Comparison of ENCODE assay signal across 8 cellular contexts in genomic region chr16:30378236-30379164, GRCh38. TPM values are rescaled to one million over a fixed set of nuclear protein-coding genes. Genes with fewer than 3 reads are reported as not detected.
DNase-seq lines count a peak whose midpoint lies in the region; ATAC-seq and TF ChIP-seq lines count a peak whose summit lies in the region.

No MANE protein-coding gene starts in this region.

- H3K9me3 Mint-ChIP-seq in CD8-positive, alpha-beta T cell = no peaks in the 10 kb centered on the region
- no peaks in the 10 kb centered on the region for H3K9me3 Mint-ChIP-seq in activated CD8-positive, alpha-beta T cell treated with anti-CD3 and anti-CD28 coated beads for 36 hours

- peaks cover 23% of the 10 kb centered on the region for H3K36me3 Mint-ChIP-seq in CD8-positive, alpha-beta T cell
- H3K36me3 Mint-ChIP-seq in activated CD8-positive, alpha-beta T cell treated with anti-CD3 and anti-CD28 coated beads for 36 hours (ENCODE audit: low read depth) = peaks cover 34% of the 10 kb centered on the region

- H3K27ac Mint-ChIP-seq in CD8-positive, alpha-beta T cell = peak overlapping the region; percentile 100
- peak overlapping the region; percentile 100 for H3K27ac Mint-ChIP-seq in activated CD8-positive, alpha-beta T cell treated with anti-CD3 and anti-CD28 coated beads for 36 hours

- TF ChIP-seq CTCF in CD8-positive, alpha-beta T cell (IDR thresholded peaks at IDR 0.05) = no peak
- no peak for TF ChIP-seq CTCF in activated CD8-positive, alpha-beta T cell treated with anti-CD3 and anti-CD28 coated beads for 36 hours (IDR thresholded peaks at IDR 0.05)

- peak overlapping the region; percentile 100 for H3K27ac ChIP-seq in CD8-positive, alpha-beta T cell (ENCODE audit: low read depth, low read length)

- peaks cover 57% of the 10 kb centered on the region for H3K4me1 ChIP-seq in CD8-positive, alpha-beta T cell (ENCODE audit: insufficient read depth, low read length)

- peaks cover 60% of the 10 kb centered on the region for H3K4me1 Mint-ChIP-seq in CD8-positive, alpha-beta T cell (ENCODE audit: low read depth)
- peaks cover 45% of the 10 kb centered on the region for H3K4me1 Mint-ChIP-seq in activated CD8-positive, alpha-beta T cell treated with anti-CD3 and anti-CD28 coated beads for 36 hours (ENCODE audit: low read depth)

- H3K9me3 ChIP-seq in CD8-positive, alpha-beta T cell (ENCODE audit: low read length) = no peaks in the 10 kb centered on the region

- no peaks in the 10 kb centered on the region for H3K27me3 Mint-ChIP-seq in CD8-positive, alpha-beta T cell (ENCODE audit: low read depth)
- H3K27me3 Mint-ChIP-seq in activated CD8-positive, alpha-beta T cell treated with anti-CD3 and anti-CD28 coated beads for 36 hours = no peaks in the 10 kb centered on the region

- ATAC-seq in CD8-positive, alpha-beta T cell = peak; percentile 78
- peak; percentile 71 for ATAC-seq in GM19455 (IDR thresholded peaks at IDR 0.05; ENCODE audit: unreplicated experiment)
- peak; percentile 88 for ATAC-seq in activated CD8-positive, alpha-beta T cell treated with anti-CD3 and anti-CD28 coated beads for 36 hours

- peak overlapping the region; percentile 98 for H3K4me3 Mint-ChIP-seq in CD8-positive, alpha-beta T cell
- peak overlapping the region; percentile 99 for H3K4me3 Mint-ChIP-seq in activated CD8-positive, alpha-beta T cell treated with anti-CD3 and anti-CD28 coated beads for 36 hours

- CTCF ChIA-PET in CD8-positive, alpha-beta T cell (lab: Charles Lee) = interaction anchor here (0.9 to 1.6 kb wide), 2 partner anchors 28 to 51 kb away, joined by 3 to 5 read pairs; partner anchors contain the start of genes DCTPP1 and ZNF771
- CTCF ChIA-PET in activated CD8-positive, alpha-beta T cell treated with anti-CD3 and anti-CD28 coated beads for 36 hours (lab: Charles Lee) = interaction anchor here (1.6 kb wide), 1 partner anchor 147 kb away, joined by 3 read pairs; no protein-coding TSS in a partner anchor

- H3K27me3 ChIP-seq in CD8-positive, alpha-beta T cell (ENCODE audit: insufficient read depth, low read length) = no peaks in the 10 kb centered on the region

- peak; percentile 99 to 100 (median 100) for DNase-seq in CD8-positive, alpha-beta T cell
- peak; percentile 94 for DNase-seq in HK-2 (ENCODE audit: unreplicated experiment)
- peak; percentile 83 for DNase-seq in NCI-H82 treated with DMSO at 0.1 percent for 48 hours (lab: John Stamatoyannopoulos, UW; ENCODE audit: unreplicated experiment)
- DNase-seq in activated CD8-positive, alpha-beta T cell treated with anti-CD3 and anti-CD28 coated beads for 36 hours = peak; percentile 100
- DNase-seq in ecto neural progenitor cell (ENCODE audit: low spot score) = peak; percentile 100
- DNase-seq in lung microvascular endothelial cell (ENCODE audit: low read depth in 2 of 2) = peak; percentile 98 to 99
- DNase-seq in stimulated activated CD4-positive, alpha-beta T cell treated with anti-CD3 and anti-CD28 coated beads, TNF-alpha, amount 100 ng/mL, for 4 hours (ENCODE audit: low read depth in 3 of 3) = peak; percentile 98 to 99 (median 98)

- peak overlapping the region; percentile 94 for H3K4me3 ChIP-seq in CD8-positive, alpha-beta T cell (ENCODE audit: low read depth, low read length)

- no peaks in the 10 kb centered on the region for H3K36me3 ChIP-seq in CD8-positive, alpha-beta T cell (ENCODE audit: insufficient read depth, low read length)

- POLR2A ChIA-PET in CD8-positive, alpha-beta T cell (lab: Charles Lee) = interaction anchor here (0.8 to 4.8 kb wide), 16 partner anchors 8 to 313 kb away, joined by 3 to 65 read pairs (median 4); partner anchors contain the start of genes ALDOA, CORO1A, TBC1D10B and TBX6
- POLR2A ChIA-PET in activated CD8-positive, alpha-beta T cell treated with anti-CD3 and anti-CD28 coated beads for 36 hours (lab: Charles Lee) = interaction anchor here (0.6 to 2.4 kb wide), 13 partner anchors 11 to 386 kb away, joined by 3 to 8 read pairs (median 4); partner anchors contain the start of gene ZNF48

- intact Hi-C loops in CD8-positive, alpha-beta T cell (cut with DNase I, micrococcal nuclease) = loop anchor here (1.0 to 10.0 kb wide), 8 partner anchors 8 to 574 kb away; partner anchors contain the start of genes CD2BP2 (in 2 of the 2), FBRS (in 2 of the 2), TBC1D10B (in 2 of the 2) and ZNF48 (in 2 of the 2)
- intact Hi-C loops in activated CD8-positive, alpha-beta T cell treated with anti-CD3 and anti-CD28 coated beads for 36 hours (cut with micrococcal nuclease) = loop anchor here (10.0 kb wide), 2 partner anchors 284 to 314 kb away; partner anchors contain the start of genes ALDOA, TBX6 and YPEL3

RNA-seq across cellular contexts. Expression of gene SEPTIN1, which starts 3.9 kb away (rescaled TPM):
- total RNA-seq in CD8-positive, alpha-beta T cell = 100 to 1,000 TPM; 147 to 150 TPM
- 100 to 1,000 TPM; 163 to 169 TPM for total RNA-seq in activated CD8-positive, alpha-beta T cell treated with anti-CD3 and anti-CD28 coated beads for 36 hours
- 0.20 TPM in 1 of 2 replicates, not detected in the other for total RNA-seq in lung microvascular endothelial cell

RNA-seq across cellular contexts. Expression of gene MYL11, which starts 3.9 kb away (rescaled TPM):
- total RNA-seq in CD8-positive, alpha-beta T cell = 1 to 10 TPM; 3.0 to 3.1 TPM
- total RNA-seq in activated CD8-positive, alpha-beta T cell treated with anti-CD3 and anti-CD28 coated beads for 36 hours = 1 to 10 TPM in 1 of 2 experiments, under 1 TPM in 1; 0.87 to 1.2 TPM
- not detected in 2 replicates for total RNA-seq in lung microvascular endothelial cell

RNA-seq across cellular contexts. Expression of gene TBC1D10B, which starts 8.2 kb away (rescaled TPM):
- total RNA-seq in CD8-positive, alpha-beta T cell = 10 to 100 TPM; 12.3 to 13.8 TPM
- total RNA-seq in activated CD8-positive, alpha-beta T cell treated with anti-CD3 and anti-CD28 coated beads for 36 hours = 10 to 100 TPM; 39.7 to 41.3 TPM
- 16.6 and 22.4 TPM in 2 replicates for total RNA-seq in lung microvascular endothelial cell

RNA-seq across cellular contexts. Expression of gene ZNF48, which starts 16.7 kb away (rescaled TPM):
- total RNA-seq in CD8-positive, alpha-beta T cell = 1 to 10 TPM; 2.3 to 2.4 TPM
- 10 to 100 TPM; 10.4 to 10.9 TPM for total RNA-seq in activated CD8-positive, alpha-beta T cell treated with anti-CD3 and anti-CD28 coated beads for 36 hours
- 11.1 and 11.6 TPM in 2 replicates for total RNA-seq in lung microvascular endothelial cell

RNA-seq across cellular contexts. Expression of gene CD2BP2, which starts 23.4 kb away (rescaled TPM):
- 10 to 100 TPM; 35.4 to 35.9 TPM for total RNA-seq in CD8-positive, alpha-beta T cell
- 10 to 100 TPM; 43.8 to 44.5 TPM for total RNA-seq in activated CD8-positive, alpha-beta T cell treated with anti-CD3 and anti-CD28 coated beads for 36 hours
- 31.6 and 31.9 TPM in 2 replicates for total RNA-seq in lung microvascular endothelial cell

Comparison
In these comparisons a context has a peak if more than half of its experiments do, and no peak if none do; other contexts are left out.
1. Peak in every context shown above with its lines: DNase-seq, ATAC-seq, H3K4me3 ChIP-seq and H3K27ac ChIP-seq.
2. RNA of gene SEPTIN1, which starts 3.9 kb away (total RNA-seq): 163 to 169 TPM in activated CD8-positive, alpha-beta T cell treated with anti-CD3 and anti-CD28 coated beads for 36 hours and 147 to 150 TPM in CD8-positive, alpha-beta T cell; 0.20 TPM in lung microvascular endothelial cell; every median in the first group is over 100 times any median in the second.